2 cellular contexts compared by ENCODE assay signal in genomic region chr17:59527931-59528330, GRCh38.
TF ChIP-seq lines count a peak whose summit lies in the region.

No MANE protein-coding gene starts in this region.

TF ChIP-seq in GM23338, 12 proteins besides CTCF, POLR2A, EP300 and RAD21 (continued from another document):
- TF ChIP-seq ZNF114 (CRISPR knock-in tag; IDR thresholded peaks at IDR 0.05) (no peak), REST (IDR thresholded peaks at IDR 0.05; ENCODE audit: unreplicated experiment) (no peak)

TF ChIP-seq in HCT116, 20 proteins besides CTCF, POLR2A, EP300 and RAD21 (continued from another document):
- TF ChIP-seq, protein P1, sequence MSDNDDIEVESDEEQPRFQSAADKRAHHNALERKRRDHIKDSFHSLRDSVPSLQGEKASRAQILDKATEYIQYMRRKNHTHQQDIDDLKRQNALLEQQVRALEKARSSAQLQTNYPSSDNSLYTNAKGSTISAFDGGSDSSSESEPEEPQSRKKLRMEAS (IDR thresholded peaks at IDR 0.05): no peak
- TF ChIP-seq SIN3A (IDR thresholded peaks at IDR 0.05; ENCODE audit: low read depth) (no peak), ZNF274 (IDR thresholded peaks at IDR 0.05; ENCODE audit: low read depth, low read length) (no peak), CEBPB (IDR thresholded peaks at IDR 0.05; ENCODE audit: low read depth) (no peak), ZFX (IDR thresholded peaks at IDR 0.05) (no peak), FOSL1 (IDR thresholded peaks at IDR 0.05; ENCODE audit: low read depth) (no peak), TCF7L2 (IDR thresholded peaks at IDR 0.05; ENCODE audit: borderline replicate concordance, extremely low read depth, insufficient read depth, insufficient read length) (no peak), SP1 (IDR thresholded peaks at IDR 0.05; ENCODE audit: low read depth) (no peak), POLR2AphosphoS5 (IDR thresholded peaks at IDR 0.05; ENCODE audit: low read depth, low read length) (no peak), SRF (IDR thresholded peaks at IDR 0.05; ENCODE audit: low read depth) (no peak), EZH2phosphoT487 (IDR thresholded peaks at IDR 0.05; ENCODE audit: borderline replicate concordance) (no peak)
